In the genomic region with DNA sequence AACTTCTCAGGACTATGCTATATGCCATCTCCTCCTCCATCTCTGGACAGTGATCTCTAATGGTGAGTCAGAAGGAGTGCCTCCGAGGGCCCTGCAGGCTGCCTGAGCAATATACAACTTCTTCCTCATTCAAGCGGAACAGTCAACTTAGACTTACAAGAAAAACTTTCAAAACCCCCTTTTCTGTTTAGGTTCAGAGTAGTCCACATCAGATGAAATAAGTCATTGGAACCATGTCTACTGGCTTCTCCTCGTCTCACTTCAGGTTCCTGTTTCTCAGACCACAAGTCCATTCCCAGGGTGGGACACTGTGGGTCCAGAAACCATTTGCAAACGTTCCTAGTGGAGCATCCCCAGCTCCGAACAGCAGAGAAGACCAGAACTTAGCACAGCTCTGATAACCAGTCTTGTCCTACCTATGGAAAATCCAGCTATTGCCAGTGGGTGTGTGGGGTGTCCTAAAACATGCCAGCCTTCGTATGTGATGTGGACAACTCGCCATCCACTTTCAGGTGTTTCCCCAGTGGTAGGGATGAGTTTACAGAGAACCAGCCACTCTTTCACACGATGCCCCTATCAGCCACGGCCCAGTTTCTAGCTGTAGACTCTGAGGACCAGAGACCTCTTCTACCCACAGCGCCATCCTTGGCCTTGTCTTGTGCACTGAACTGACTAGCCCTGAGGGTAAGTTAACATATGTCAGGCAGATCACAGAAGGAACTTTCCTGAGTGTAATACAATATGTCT, we compare ENCODE assay signal across 11 cellular contexts. TPM values are rescaled to one million over a fixed set of nuclear protein-coding genes. Genes with fewer than 3 reads are reported as not detected.
A peak's percentile ranks its signal among the peaks of the same experiment; 100 is the strongest.
DNase-seq lines count a peak whose midpoint lies in the region; ATAC-seq and TF ChIP-seq lines count a peak whose summit lies in the region.
"Had no signal": no experiment of that assay in that cellular context is flagged by ENCODE, and none has a peak within 500 bp of the region (broad histone marks: within the 10 kb centered on the region; RNA-seq: fewer than 3 reads in every experiment).

No MANE protein-coding gene starts in this region.

- no peaks in the 10 kb centered on the region for H3K4me1 ChIP-seq in CD4-positive, alpha-beta memory T cell (ENCODE audit: insufficient read depth, low read length)
- no peaks in the 10 kb centered on the region for H3K4me1 ChIP-seq in thyroid gland

- H3K27ac ChIP-seq in CD4-positive, alpha-beta memory T cell (ENCODE audit: low read depth, low read length): no peak overlapping the region
- H3K27ac ChIP-seq in thyroid gland: no peak overlapping the region

- H3K4me3 ChIP-seq in CD4-positive, alpha-beta memory T cell (ENCODE audit: low read length in 2 of 2): no peak overlapping the region
- H3K4me3 ChIP-seq in thyroid gland (replicated peaks in 1 of 3): no peak overlapping the region

- peak overlapping the region in 6 of 7 donors; percentile 14 to 79 (median 65) for H3K27ac Mint-ChIP-seq in CD4-positive, alpha-beta memory T cell
- H3K27ac Mint-ChIP-seq in activated B cell treated with CpG ODN at 0.5 μM for 24 hours (peak overlapping the region; percentile 93), HFFc6 (no peak overlapping the region)
- H3K27ac Mint-ChIP-seq in T-helper 2 cell treated with Interferon-gamma antibody and Interleukin-4, amounts not matched to agents 5 μg/mL and 100 μg/mL, for 36 hours: no peak overlapping the region

- H3K4me3 Mint-ChIP-seq in CD4-positive, alpha-beta memory T cell: no peak overlapping the region
- peak overlapping the region; percentile 56 for H3K4me3 Mint-ChIP-seq in activated B cell treated with CpG ODN at 0.5 μM for 24 hours
- no peak overlapping the region for H3K4me3 Mint-ChIP-seq in HFFc6
- H3K4me3 Mint-ChIP-seq in T-helper 2 cell treated with Interferon-gamma antibody and Interleukin-4, amounts not matched to agents 5 μg/mL and 100 μg/mL, for 36 hours: no peak overlapping the region

- no peak for TF ChIP-seq POLR2A in thyroid gland (IDR thresholded peaks at IDR 0.05)

- peaks cover 64 to 70% of the 10 kb centered on the region in 2 donors for H3K36me3 Mint-ChIP-seq in CD4-positive, alpha-beta memory T cell
- H3K36me3 Mint-ChIP-seq in activated B cell treated with CpG ODN at 0.5 μM for 24 hours (ENCODE audit: low read depth): peaks cover 79% of the 10 kb centered on the region
- peaks cover 12% of the 10 kb centered on the region for H3K36me3 Mint-ChIP-seq in HFFc6 (ENCODE audit: low read depth)
- H3K36me3 Mint-ChIP-seq in T-helper 2 cell treated with Interferon-gamma antibody and Interleukin-4, amounts not matched to agents 5 μg/mL and 100 μg/mL, for 36 hours (ENCODE audit: low read depth): peaks cover 41% of the 10 kb centered on the region

- WGBS in thyroid gland, 2 donors: 74 to 78% methylated on average over 9 to 10 of the region's 10 CpGs

- peak; percentile 53 for ATAC-seq in GM19372 (IDR thresholded peaks at IDR 0.05; ENCODE audit: low read depth, unreplicated experiment)
- peak; percentile 63 for ATAC-seq in HG03066 (IDR thresholded peaks at IDR 0.05; ENCODE audit: low read depth, unreplicated experiment)
- peak; percentile 73 for ATAC-seq in activated B cell treated with CpG ODN at 0.5 μM for 24 hours (ENCODE audit: low read depth)

- no peaks in the 10 kb centered on the region for H3K9me3 ChIP-seq in CD4-positive, alpha-beta memory T cell (ENCODE audit: control insufficient read depth in 1 of 2, low read length in 2 of 2)
- no peaks in the 10 kb centered on the region for H3K9me3 ChIP-seq in thyroid gland

- H3K27me3 ChIP-seq in CD4-positive, alpha-beta memory T cell (ENCODE audit: insufficient read depth, low read length): no peaks in the 10 kb centered on the region
- H3K27me3 ChIP-seq in thyroid gland: no peaks in the 10 kb centered on the region

- intact Hi-C loops in CD4-positive, alpha-beta memory T cell (cut with micrococcal nuclease): no loop called here
- intact Hi-C loops in activated B cell treated with CpG ODN at 0.5 μM for 24 hours (cut with micrococcal nuclease): loop anchor here (1.0 to 2.0 kb wide), 2 partner anchors 9 to 28 kb away; no protein-coding TSS in a partner anchor
- intact Hi-C loops in thyroid gland (cut with DNase I): no loop called here

- TF ChIP-seq CTCF in activated B cell treated with CpG ODN at 0.5 μM for 24 hours (IDR thresholded peaks at IDR 0.05) (no peak), HFFc6 (IDR thresholded peaks at IDR 0.05) (no peak), thyroid gland (IDR thresholded peaks at IDR 0.05) (no peak)

- peaks cover 9 to 41% (median 24%) of the 10 kb centered on the region in 4 donors for H3K4me1 Mint-ChIP-seq in CD4-positive, alpha-beta memory T cell
- H3K4me1 Mint-ChIP-seq in activated B cell treated with CpG ODN at 0.5 μM for 24 hours (peaks cover 62% of the 10 kb centered on the region), HFFc6 (ENCODE audit: low read depth) (no peaks in the 10 kb centered on the region)
- peaks cover 9% of the 10 kb centered on the region for H3K4me1 Mint-ChIP-seq in T-helper 2 cell treated with Interferon-gamma antibody and Interleukin-4, amounts not matched to agents 5 μg/mL and 100 μg/mL, for 36 hours (ENCODE audit: low read depth)

- no peak for DNase-seq in CD4-positive, alpha-beta memory T cell
- DNase-seq in activated B cell treated with CpG ODN at 0.5 μM for 24 hours (no peak), HFFc6 (no peak), thyroid gland (no peak), 8988T (no peak)
- DNase-seq in T-helper 2 cell treated with Interferon-gamma antibody and Interleukin-4, amounts not matched to agents 5 μg/mL and 100 μg/mL, for 36 hours (ENCODE audit: low spot score): no peak
- DNase-seq: activated CD4-positive, CD25-positive, alpha-beta regulatory T cell treated with anti-CD3 and anti-CD28 coated beads, Interleukin-2, amount 50 U/mL, for 72 hours; DND-41; mesenchymal stem cell had no signal

- CTCF ChIA-PET in CD4-positive, alpha-beta memory T cell (lab: Charles Lee; ENCODE audit: partially characterized antibody): no interaction called here
- CTCF ChIA-PET in activated B cell treated with CpG ODN at 0.5 μM for 24 hours (lab: Charles Lee): no interaction called here

- POLR2A ChIA-PET in CD4-positive, alpha-beta memory T cell (lab: Charles Lee; ENCODE audit: partially characterized antibody): no interaction called here
- POLR2A ChIA-PET in activated B cell treated with CpG ODN at 0.5 μM for 24 hours (lab: Charles Lee): interaction anchor here (0.7 to 5.1 kb wide), 7 partner anchors 9 to 57 kb away, joined by 4 to 42 read pairs (median 5); partner anchors contain the start of gene SEPTIN6

- peaks cover 34% of the 10 kb centered on the region for H3K36me3 ChIP-seq in CD4-positive, alpha-beta memory T cell (ENCODE audit: insufficient read depth, low read length)
- no peaks in the 10 kb centered on the region for H3K36me3 ChIP-seq in thyroid gland

- no peaks in the 10 kb centered on the region for H3K27me3 Mint-ChIP-seq in CD4-positive, alpha-beta memory T cell
- no peaks in the 10 kb centered on the region for H3K27me3 Mint-ChIP-seq in activated B cell treated with CpG ODN at 0.5 μM for 24 hours
- H3K27me3 Mint-ChIP-seq in HFFc6 (ENCODE audit: insufficient read depth): no peaks in the 10 kb centered on the region
- no peaks in the 10 kb centered on the region for H3K27me3 Mint-ChIP-seq in T-helper 2 cell treated with Interferon-gamma antibody and Interleukin-4, amounts not matched to agents 5 μg/mL and 100 μg/mL, for 36 hours (ENCODE audit: low read depth)

- H3K9me3 Mint-ChIP-seq in CD4-positive, alpha-beta memory T cell: peaks cover 0 to 1% (median 0%) of the 10 kb centered on the region in 8 donors
- H3K9me3 Mint-ChIP-seq in activated B cell treated with CpG ODN at 0.5 μM for 24 hours (no peaks in the 10 kb centered on the region), HFFc6 (no peaks in the 10 kb centered on the region)
- no peaks in the 10 kb centered on the region for H3K9me3 Mint-ChIP-seq in T-helper 2 cell treated with Interferon-gamma antibody and Interleukin-4, amounts not matched to agents 5 μg/mL and 100 μg/mL, for 36 hours

RNA-seq across cellular contexts. Expression of gene NKRF, which starts 32.7 kb away (rescaled TPM):
- 10 to 100 TPM; 13.0 to 14.2 TPM for total RNA-seq in CD4-positive, alpha-beta memory T cell
- 1 to 10 TPM; 5.6 to 7.3 TPM for polyA plus RNA-seq in CD4-positive, alpha-beta memory T cell
- total RNA-seq in activated B cell treated with CpG ODN at 0.5 μM for 24 hours: 21.5 and 22.6 TPM in 2 replicates
- total RNA-seq in HFFc6 (2021; fragmentation: NEBNext Ultra II Directional; extraction: Animal tissue kit (Norgen Biotek cat#: 25700)): 10 to 100 TPM in 1 of 6 experiments, 1 to 10 TPM in 5; 7.5 to 10.6 (median 8.9) TPM
- total RNA-seq in thyroid gland: 1 to 10 TPM; 6.1 to 9.5 (median 7.9) TPM

RNA-seq across cellular contexts. Expression of gene SEPTIN6, which starts 54.1 kb away (rescaled TPM):
- 100 to 1,000 TPM; 174 to 178 TPM for total RNA-seq in CD4-positive, alpha-beta memory T cell
- polyA plus RNA-seq in CD4-positive, alpha-beta memory T cell: 100 to 1,000 TPM; 112 to 244 TPM
- total RNA-seq in activated B cell treated with CpG ODN at 0.5 μM for 24 hours (330 and 338 TPM in 2 replicates), thyroid gland (10 to 100 TPM in 3 of 4 donors, 1 to 10 TPM in 1; 6.1 to 15.0 (median 14.6) TPM)
- 10 to 100 TPM; 17.2 to 19.5 (median 18.5) TPM for total RNA-seq in HFFc6 (2021; fragmentation: NEBNext Ultra II Directional; extraction: Animal tissue kit (Norgen Biotek cat#: 25700))

Comparison
In these comparisons a context has a peak if more than half of its experiments do, and no peak if none do; other contexts are left out.
1. H3K27ac Mint-ChIP-seq: peak in CD4-positive, alpha-beta memory T cell (6 of 7) and activated B cell treated with CpG ODN at 0.5 μM for 24 hours (single experiment); none in HFFc6 (single experiment) and T-helper 2 cell treated with Interferon-gamma antibody and Interleukin-4, amounts not matched to agents 5 μg/mL and 100 μg/mL, for 36 hours (single experiment).
2. RNA of gene SEPTIN6, which starts 54.1 kb away (total RNA-seq): 330 to 338 TPM in activated B cell treated with CpG ODN at 0.5 μM for 24 hours and 174 to 178 TPM in CD4-positive, alpha-beta memory T cell; 17.2 to 19.5 TPM in HFFc6 and 6.1 to 15.0 TPM in thyroid gland; every median in the first group is over 4 times any median in the second.
3. Peak in every context shown above with its lines, with median percentiles within 50 percentile points of each other: ATAC-seq.